3 cellular contexts compared by ENCODE assay signal in genomic region chr10:47975409-47975808, GRCh38. TPM values are rescaled to one million over a fixed set of nuclear protein-coding genes. Genes with fewer than 3 reads are reported as not detected.
"Had no signal": no experiment of that assay in that cellular context is flagged by ENCODE, and none has a peak within 500 bp of the region (broad histone marks: within the 10 kb centered on the region; RNA-seq: fewer than 3 reads in every experiment).

No MANE protein-coding gene starts in this region.

RNA-seq across cellular contexts. Expression of gene FAM25C, which starts 24.2 kb away (rescaled TPM):
- polyA plus RNA-seq: stomach, thymus, urinary bladder had no signal

RNA-seq across cellular contexts. Expression of gene NPY4R2, which starts 56.9 kb away (rescaled TPM):
- polyA plus RNA-seq: thymus, urinary bladder had no signal
